In genomic region chr20:48076772-48077171, GRCh38 we compare ENCODE assay signal across 26 cellular contexts.
"Had no signal": no experiment of that assay in that cellular context is flagged by ENCODE, and none has a peak within 500 bp of the region (broad histone marks: within the 10 kb centered on the region; RNA-seq: fewer than 3 reads in every experiment).

No MANE protein-coding gene starts in this region.

- H3K4me1 ChIP-seq: parathyroid adenoma, psoas muscle, right lobe of liver, sigmoid colon, stomach, thyroid gland, tibial nerve, upper lobe of left lung, vagina had no signal

- ATAC-seq: naive thymus-derived CD8-positive, alpha-beta T cell; psoas muscle; right cardiac atrium; right lobe of liver; stimulated activated effector memory CD8-positive, alpha-beta T cell treated with anti-CD3 and anti-CD28 coated beads, Interleukin-12 subunit alpha, Interleukin-12 subunit beta, amount 100 ng/mL, for 72 hours; stimulated activated naive B cell treated with anti-CD40 and anti-IgM and Interleukin-4, amounts not matched to agents 10 μg/mL and 1 μg/mL and 100 μg/mL, for 72 hours had no signal

- FAIRE-seq: small intestine had no signal

- H3K36me3 ChIP-seq: ovary, right lobe of liver, sigmoid colon, stomach, thoracic aorta, thyroid gland, tibial nerve, upper lobe of left lung, vagina had no signal

- H3K27ac ChIP-seq: ovary, parathyroid adenoma, psoas muscle, right lobe of liver, sigmoid colon, stomach, thoracic aorta, thyroid gland, tibial nerve, upper lobe of left lung, vagina had no signal

- DNase-seq: naive B cell; naive thymus-derived CD8-positive, alpha-beta T cell; nephron progenitor cell; occipital lobe; ovary; posterior cingulate gyrus; psoas muscle; right cardiac atrium; right lobe of liver; sigmoid colon; small intestine; stimulated activated CD4-positive, alpha-beta T cell treated with anti-CD3 and anti-CD28 coated beads, Interleukin-15, amount 100 ng/mL, for 24 hours; stimulated activated CD4-positive, alpha-beta T cell treated with anti-CD3 and anti-CD28 coated beads, Interleukin-2, amount 100 ng/mL, for 24 hours; stimulated activated CD4-positive, alpha-beta T cell treated with anti-CD3 and anti-CD28 coated beads, Interleukin-2, amount 100 ng/mL, for 48 hours; stimulated activated CD4-positive, alpha-beta T cell treated with anti-CD3 and anti-CD28 coated beads, Interleukin-4, amount 100 ng/mL, for 24 hours; stimulated activated naive B cell treated with anti-CD40 and anti-IgM and Interleukin-4, amounts not matched to agents 10 μg/mL and 1 μg/mL and 100 μg/mL, for 72 hours; stimulated activated naive CD4-positive, alpha-beta T cell treated with Interleukin-2 at 50 U/mL for 16 hours; stomach; thyroid gland; trophoblast cell; upper lobe of left lung had no signal

- H3K9me3 ChIP-seq: ovary, psoas muscle, right lobe of liver, sigmoid colon, stomach, thoracic aorta, thyroid gland, tibial nerve, upper lobe of left lung, vagina had no signal

- H3K27me3 ChIP-seq: ovary, right lobe of liver, sigmoid colon, thyroid gland, tibial nerve, upper lobe of left lung, vagina had no signal

- H3K4me3 ChIP-seq: ovary, psoas muscle, right lobe of liver, sigmoid colon, stomach, thoracic aorta, thyroid gland, tibial nerve, upper lobe of left lung, vagina had no signal
